ENCODE assay signal across 9 cellular contexts in genomic region chr6:108652375-108652774, GRCh38.
DNase-seq lines count a peak whose midpoint lies in the region; ATAC-seq and TF ChIP-seq lines count a peak whose summit lies in the region.
"Had no signal": no experiment of that assay in that cellular context is flagged by ENCODE, and none has a peak within 500 bp of the region (broad histone marks: within the 10 kb centered on the region; RNA-seq: fewer than 3 reads in every experiment).

No MANE protein-coding gene starts in this region.

- H3K27ac ChIP-seq in heart right ventricle: peak overlapping the region; percentile 60 to 90 (median 84)
- H3K27ac ChIP-seq in esophagus squamous epithelium: peak overlapping the region; percentile 40 to 89 (median 77)
- H3K27ac ChIP-seq in parathyroid adenoma: peak overlapping the region; percentile 5
- peak overlapping the region; percentile 79 for H3K27ac ChIP-seq in uterus

- no peak for ATAC-seq in heart right ventricle
- ATAC-seq in Right ventricle myocardium inferior: no peak

- H3K9ac ChIP-seq in parathyroid adenoma: no peak overlapping the region

- H3K79me2 ChIP-seq in parathyroid adenoma: peaks cover 51% of the 10 kb centered on the region

- TF ChIP-seq POLR2A in esophagus squamous epithelium (IDR thresholded peaks at IDR 0.05) (no peak), uterus (IDR thresholded peaks at IDR 0.05) (no peak)

- no peak overlapping the region for H3K4me3 ChIP-seq in heart right ventricle
- no peak overlapping the region for H3K4me3 ChIP-seq in esophagus squamous epithelium
- H3K4me3 ChIP-seq in parathyroid adenoma (ENCODE audit: low read depth, low read length): no peak overlapping the region
- no peak overlapping the region for H3K4me3 ChIP-seq in uterus

- H3K36me3 ChIP-seq in heart right ventricle (peaks cover 0 to 6% (median 0%) of the 10 kb centered on the region in 9 donors), esophagus squamous epithelium (peaks cover 0 to 13% (median 0%) of the 10 kb centered on the region in 3 donors), parathyroid adenoma (ENCODE audit: control insufficient read depth, insufficient read depth, low read length) (no peaks in the 10 kb centered on the region), uterus (no peaks in the 10 kb centered on the region)

- intact Hi-C loops in heart right ventricle (cut with DNase I): loop anchor here in 7 of 10 donors (5.0 to 10.0 kb wide), 5 partner anchors 65 to 90 kb away; partner anchors contain the start of gene FOXO3 (in 6 of the 7)
- intact Hi-C loops in Right ventricle myocardium inferior (cut with DNase I): no loop called here
- intact Hi-C loops in esophagus squamous epithelium (cut with DNase I): loop anchor here (10.0 kb wide), 1 partner anchor 88 kb away; the partner anchor contains the start of gene FOXO3
- intact Hi-C loops in uterus (cut with DNase I; ENCODE audit: low total_unique reads): no loop called here

- no peak overlapping the region for H3K4me2 ChIP-seq in parathyroid adenoma (ENCODE audit: low read length)

- no peak overlapping the region for H2AFZ ChIP-seq in parathyroid adenoma

- H3K27me3 ChIP-seq in heart right ventricle (no peaks in the 10 kb centered on the region), esophagus squamous epithelium (no peaks in the 10 kb centered on the region), parathyroid adenoma (ENCODE audit: control insufficient read depth, insufficient read depth, low read length) (no peaks in the 10 kb centered on the region), uterus (no peaks in the 10 kb centered on the region)

- DNase-seq in heart right ventricle: no peak
- DNase-seq in Right ventricle myocardium inferior (ENCODE audit: missing footprints): no peak
- no peak for DNase-seq in esophagus squamous epithelium (lab: John Stamatoyannopoulos, UW)
- no peak for DNase-seq in uterus
- no peak for DNase-seq in NCI-H82 (lab: John Stamatoyannopoulos, UW)
- no peak for DNase-seq in NCI-H345 treated with DMSO at 0.1 percent for 48 hours (lab: John Stamatoyannopoulos, UW; ENCODE audit: unreplicated experiment)
- no peak for DNase-seq in superior temporal gyrus (ENCODE audit: extremely low spot score)
- DNase-seq: activated CD4-positive, alpha-beta T cell treated with anti-CD3 and anti-CD28 coated beads, Interleukin-2, amount 50 U/mL, for 1 hour had no signal

- H3K4me1 ChIP-seq in heart right ventricle (peaks cover 24 to 100% (median 99%) of the 10 kb centered on the region in 9 donors), esophagus squamous epithelium (peaks cover 31 to 84% (median 64%) of the 10 kb centered on the region in 3 donors), parathyroid adenoma (peaks cover 9% of the 10 kb centered on the region), uterus (peaks cover 42 to 54% of the 10 kb centered on the region in 2 donors)

- H3K9me3 ChIP-seq in heart right ventricle: no peaks in the 10 kb centered on the region
- no peaks in the 10 kb centered on the region for H3K9me3 ChIP-seq in esophagus squamous epithelium
- H3K9me3 ChIP-seq in parathyroid adenoma (ENCODE audit: control insufficient read depth, low read length): no peaks in the 10 kb centered on the region
- no peaks in the 10 kb centered on the region for H3K9me3 ChIP-seq in uterus

- no peak for TF ChIP-seq CTCF in heart right ventricle (IDR thresholded peaks at IDR 0.05)
- TF ChIP-seq CTCF in esophagus squamous epithelium (IDR thresholded peaks at IDR 0.05): no peak
- TF ChIP-seq CTCF in parathyroid adenoma (IDR thresholded peaks at IDR 0.05): no peak
- TF ChIP-seq CTCF in uterus (IDR thresholded peaks at IDR 0.05): no peak

Comparison
In these comparisons a context has a peak if more than half of its experiments do, and no peak if none do; other contexts are left out.
1. intact Hi-C loops: an anchor here in heart right ventricle (5.0 to 10.0 kb wide) and esophagus squamous epithelium (10.0 kb wide); none called in Right ventricle myocardium inferior and uterus.
2. H3K27ac ChIP-seq: peak in every context shown above with its lines; median percentile 84 in heart right ventricle; 79 in uterus; 77 in esophagus squamous epithelium; 5 in parathyroid adenoma.